14 cellular contexts compared by ENCODE assay signal in genomic region chr15:67843571-67844387, GRCh38. TPM values are rescaled to one million over a fixed set of nuclear protein-coding genes. Genes with fewer than 3 reads are reported as not detected.
DNase-seq lines count a peak whose midpoint lies in the region; ATAC-seq and TF ChIP-seq lines count a peak whose summit lies in the region.
"Had no signal": no experiment of that assay in that cellular context is flagged by ENCODE, and none has a peak within 500 bp of the region (broad histone marks: within the 10 kb centered on the region; RNA-seq: fewer than 3 reads in every experiment).

No MANE protein-coding gene starts in this region.

- intact Hi-C loops in psoas muscle (cut with DNase I), result no loop called here

- H3K27ac ChIP-seq in HUES64 (ENCODE audit: low read depth, low read length) (peak overlapping the region; percentile 24; the same call in 1 of the 2 replicates), liver (ENCODE audit: low read depth in 1 of 2, low read length in 2 of 2) (no peak overlapping the region), psoas muscle (no peak overlapping the region)
- H3K27ac ChIP-seq: SK-N-MC had no signal

- H3K27me3 ChIP-seq in HUES64 (ENCODE audit: insufficient read depth, low read length) (peaks cover 14% of the 10 kb centered on the region), liver (ENCODE audit: control insufficient read depth in 4 of 4, insufficient read depth in 4 of 4, low read length in 3 of 4) (no peaks in the 10 kb centered on the region), psoas muscle (ENCODE audit: insufficient read depth in 3 of 3, low read length in 2 of 3) (no peaks in the 10 kb centered on the region)

- H3K4me3 ChIP-seq in HUES64 (ENCODE audit: low read length) (no peak overlapping the region), liver (ENCODE audit: low read depth in 1 of 3, low read length in 3 of 3) (no peak overlapping the region), skeletal muscle cell (ENCODE audit: low read depth, low read length) (no peak overlapping the region), psoas muscle (no peak overlapping the region)
- H3K4me3 ChIP-seq: SK-N-MC had no signal

- H3K9me3 ChIP-seq in HUES64 (ENCODE audit: insufficient read depth, low read depth, low read length) (no peaks in the 10 kb centered on the region), liver (ENCODE audit: control insufficient read depth in 4 of 4, low read length in 3 of 4) (no peaks in the 10 kb centered on the region), psoas muscle (no peaks in the 10 kb centered on the region)

- H3K36me3 ChIP-seq in HUES64 (ENCODE audit: insufficient read depth, low read length), result no peaks in the 10 kb centered on the region
- no peaks in the 10 kb centered on the region for H3K36me3 ChIP-seq in liver (ENCODE audit: control insufficient read depth in 4 of 4, insufficient read depth in 3 of 4, low read depth in 1 of 4, low read length in 3 of 4)
- no peaks in the 10 kb centered on the region for H3K36me3 ChIP-seq in psoas muscle (ENCODE audit: insufficient read depth in 1 of 2, low read depth in 1 of 2)

- ATAC-seq in psoas muscle, result no peak
- ATAC-seq in natural killer cell treated with Interleukin-12 subunit alpha and Interleukin-12 subunit beta and Interleukin-15 and Interleukin-18, amount 100 ng/mL, for 72 hours, result no peak

- peaks cover 10 to 15% of the 10 kb centered on the region in 2 donors for H3K27me3 Mint-ChIP-seq in natural killer cell treated with Interleukin-12 subunit alpha and Interleukin-12 subunit beta and Interleukin-15 and Interleukin-18, amount 100 ng/mL, for 72 hours

- peak overlapping the region; percentile 42 for H3K9ac ChIP-seq in HUES64 (ENCODE audit: low read depth, low read length)
- H3K9ac ChIP-seq in liver (ENCODE audit: low read depth in 1 of 2, low read length in 2 of 2), result no peak overlapping the region

- H3K4me1 Mint-ChIP-seq in natural killer cell treated with Interleukin-12 subunit alpha and Interleukin-12 subunit beta and Interleukin-15 and Interleukin-18, amount 100 ng/mL, for 72 hours (ENCODE audit: low read depth in 2 of 2), result peaks cover 17% of the 10 kb centered on the region in 2 donors

- H3K4me1 ChIP-seq in HUES64 (ENCODE audit: insufficient read depth, low read length) (peaks cover 34% of the 10 kb centered on the region), liver (ENCODE audit: control insufficient read depth in 4 of 4, insufficient read depth in 4 of 4, low read length in 3 of 4) (peaks cover 1 to 18% (median 10%) of the 10 kb centered on the region in 4 donors), psoas muscle (peaks cover 8% of the 10 kb centered on the region)

- TF ChIP-seq RAD21 in liver (IDR thresholded peaks at IDR 0.05), result no peak

- 36% methylated on average over 7 of the region's 7 CpGs for WGBS in HUES64
- WGBS in liver, result 81% methylated on average over 7 of the region's 7 CpGs
- WGBS in psoas muscle, 3 donors, result 79 to 88% (median 88%) methylated on average over 7 of the region's 7 CpGs

- no peak for TF ChIP-seq CTCF in liver (IDR thresholded peaks at IDR 0.05; ENCODE audit: low read depth, low read length, missing input control)
- no peak for TF ChIP-seq CTCF in psoas muscle (IDR thresholded peaks at IDR 0.05)

- H3K4me3 Mint-ChIP-seq in natural killer cell treated with Interleukin-12 subunit alpha and Interleukin-12 subunit beta and Interleukin-15 and Interleukin-18, amount 100 ng/mL, for 72 hours, result no peak overlapping the region
- H3K4me3 Mint-ChIP-seq: activated naive CD4-positive, alpha-beta T cell treated with anti-CD3 and anti-CD28 coated beads, Interleukin-2, amount 10 ng/mL, durations not matched to agents 7 days and 5 days had no signal

- no peaks in the 10 kb centered on the region for H3K36me3 Mint-ChIP-seq in natural killer cell treated with Interleukin-12 subunit alpha and Interleukin-12 subunit beta and Interleukin-15 and Interleukin-18, amount 100 ng/mL, for 72 hours

- H3K9me3 Mint-ChIP-seq in natural killer cell treated with Interleukin-12 subunit alpha and Interleukin-12 subunit beta and Interleukin-15 and Interleukin-18, amount 100 ng/mL, for 72 hours, result no peaks in the 10 kb centered on the region
- H3K9me3 Mint-ChIP-seq: activated naive CD4-positive, alpha-beta T cell treated with anti-CD3 and anti-CD28 coated beads, Interleukin-2, amount 10 ng/mL, durations not matched to agents 7 days and 5 days had no signal

- H3K27ac Mint-ChIP-seq in natural killer cell treated with Interleukin-12 subunit alpha and Interleukin-12 subunit beta and Interleukin-15 and Interleukin-18, amount 100 ng/mL, for 72 hours, result no peak overlapping the region
- H3K27ac Mint-ChIP-seq: activated naive CD4-positive, alpha-beta T cell treated with anti-CD3 and anti-CD28 coated beads, Interleukin-2, amount 10 ng/mL, durations not matched to agents 7 days and 5 days had no signal

- DNase-seq in astrocyte of the hippocampus (ENCODE audit: low read depth, low spot score), result peak; percentile 82
- DNase-seq in skeletal muscle cell (ENCODE audit: low read depth), result peak; percentile 62
- no peak for DNase-seq in activated naive CD4-positive, alpha-beta T cell (lab: John Stamatoyannopoulos, UW)
- no peak for DNase-seq in NCI-H526 (lab: John Stamatoyannopoulos, UW)
- no peak for DNase-seq in psoas muscle
- no peak for DNase-seq in natural killer cell treated with Interleukin-12 subunit alpha and Interleukin-12 subunit beta and Interleukin-15 and Interleukin-18, amount 100 ng/mL, for 72 hours (ENCODE audit: low spot score)
- DNase-seq: activated CD4-positive, alpha-beta T cell treated with anti-CD3 and anti-CD28 coated beads, Interleukin-2, amount 50 U/mL, for 4 hours; activated naive CD4-positive, alpha-beta T cell treated with anti-CD3 and anti-CD28 coated beads, Interleukin-2, amount 10 ng/mL, durations not matched to agents 7 days and 5 days; CD8-positive, alpha-beta memory T cell; effector CD4-positive, alpha-beta T cell had no signal

TF ChIP-seq in liver, 16 proteins besides CTCF, POLR2A, EP300 and RAD21:
- peak; percentile 57 for TF ChIP-seq NR2F2 (IDR thresholded peaks at IDR 0.05)
- TF ChIP-seq RXRA (IDR thresholded peaks at IDR 0.05), result no peak
- TF ChIP-seq FOXA1 (IDR thresholded peaks at IDR 0.05), result no peak
TF ChIP-seq in liver: peak in this region for 1.

RNA-seq across cellular contexts. Expression of gene RNU6-1, which starts 3.9 kb away (rescaled TPM):
- polyA plus RNA-seq in HUES64 (2013, experiment 1 of 2), result under 0.01 TPM
- under 0.01 TPM for polyA plus RNA-seq in HUES64 (2013, experiment 2 of 2)
- total RNA-seq in liver, result not detected
- not detected for polyA plus RNA-seq in liver
- not detected for total RNA-seq in psoas muscle
- not detected for polyA plus RNA-seq in psoas muscle
- total RNA-seq in natural killer cell treated with Interleukin-12 subunit alpha and Interleukin-12 subunit beta and Interleukin-15 and Interleukin-18, amount 100 ng/mL, for 72 hours, result not detected
- total RNA-seq: CD8-positive, alpha-beta memory T cell; temporal lobe had no signal
- polyA plus RNA-seq: CD8-positive, alpha-beta memory T cell had no signal

RNA-seq across cellular contexts. Expression of gene SKOR1, which starts 18.5 kb away (rescaled TPM):
- polyA plus RNA-seq in HUES64 (2013, experiment 1 of 2), result 0.05 TPM
- polyA plus RNA-seq in HUES64 (2013, experiment 2 of 2), result not detected
- total RNA-seq in liver, result under 1 TPM; 0.05 to 0.17 TPM
- polyA plus RNA-seq in liver, result under 1 TPM in 1 of 2 donors, not detected in 1; 0.02 TPM
- under 1 TPM; 0.13 to 0.48 (median 0.29) TPM for total RNA-seq in psoas muscle
- polyA plus RNA-seq in psoas muscle, result under 1 TPM; 0.06 to 0.07 (median 0.06) TPM
- under 1 TPM; 0.42 to 0.48 TPM for total RNA-seq in natural killer cell treated with Interleukin-12 subunit alpha and Interleukin-12 subunit beta and Interleukin-15 and Interleukin-18, amount 100 ng/mL, for 72 hours

Comparison
In these comparisons a context has a peak if more than half of its experiments do, and no peak if none do; other contexts are left out.
1. DNase-seq: peak in astrocyte of the hippocampus (single experiment) and skeletal muscle cell (single experiment); none in activated naive CD4-positive, alpha-beta T cell (0 of 4), NCI-H526 (0 of 2), psoas muscle (0 of 2) and natural killer cell treated with Interleukin-12 subunit alpha and Interleukin-12 subunit beta and Interleukin-15 and Interleukin-18, amount 100 ng/mL, for 72 hours (single experiment).